ENCODE assay signal across 8 cellular contexts in the genomic region with DNA sequence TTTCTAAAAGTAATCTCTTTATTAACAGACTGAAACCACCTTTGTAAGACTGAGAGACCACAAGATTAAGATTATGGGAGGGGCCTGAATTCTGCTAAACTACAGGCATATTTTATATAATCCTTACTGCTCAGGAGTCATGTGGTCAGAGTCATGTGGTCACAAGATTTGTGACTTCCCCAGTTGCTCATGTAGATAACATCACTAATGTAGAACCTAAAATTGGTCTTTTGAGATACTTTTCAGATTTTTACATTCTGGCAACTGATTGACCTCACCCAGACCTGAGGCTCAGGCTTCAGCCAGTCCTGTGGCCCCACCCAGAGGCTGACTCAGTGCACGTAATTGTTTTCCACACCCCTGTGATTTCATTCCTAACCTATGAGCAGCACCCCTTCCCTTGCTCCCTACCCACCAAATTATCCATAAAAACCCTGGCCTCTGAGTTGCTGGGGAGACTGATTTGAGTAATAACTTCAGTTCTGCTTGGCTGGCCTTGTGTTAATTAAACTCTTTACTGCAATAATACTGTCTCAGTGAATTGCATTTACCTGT. TPM values are rescaled to one million over a fixed set of nuclear protein-coding genes. Genes with fewer than 3 reads are reported as not detected.
DNase-seq lines count a peak whose midpoint lies in the region; ATAC-seq and TF ChIP-seq lines count a peak whose summit lies in the region.

No MANE protein-coding gene starts in this region.

- peaks cover 0 to 11% (median 0%) of the 10 kb centered on the region in 9 donors for H3K4me1 ChIP-seq in heart right ventricle

- H3K4me1 Mint-ChIP-seq in activated CD4-positive, alpha-beta memory T cell treated with anti-CD3 and anti-CD28 coated beads for 36 hours (ENCODE audit: low read depth), result peaks cover 14% of the 10 kb centered on the region

- POLR2A ChIA-PET in activated CD4-positive, alpha-beta memory T cell treated with anti-CD3 and anti-CD28 coated beads for 36 hours (lab: Charles Lee), result interaction anchor here (0.6 kb wide), 1 partner anchor 133 kb away, joined by 3 read pairs; the partner anchor contains the start of gene LRRC8D

- ATAC-seq in GM21619 (IDR thresholded peaks at IDR 0.05; ENCODE audit: unreplicated experiment) (peak; percentile 57), heart right ventricle (peak in 3 of 8 donors; percentile 61 to 77 (median 61)), GM21825 (IDR thresholded peaks at IDR 0.05; ENCODE audit: unreplicated experiment) (no peak)
- peak; percentile 76 for ATAC-seq in stimulated activated naive CD8-positive, alpha-beta T cell treated with anti-CD3 and anti-CD28 coated beads, Interleukin-15, Interleukin-2, amounts not matched to agents 100 U/mL and 50 U/mL, for 24 hours

- DNase-seq in EL (peak; percentile 98), LHCN-M2 (ENCODE audit: low read depth) (peak; percentile 89), heart right ventricle (no peak), NCI-H146 (lab: John Stamatoyannopoulos, UW) (no peak)
- peak; percentile 61 for DNase-seq in activated CD4-positive, alpha-beta memory T cell treated with anti-CD3 and anti-CD28 coated beads for 36 hours
- peak; percentile 51 for DNase-seq in stimulated activated naive CD8-positive, alpha-beta T cell treated with anti-CD3 and anti-CD28 coated beads, Interleukin-15, Interleukin-2, amounts not matched to agents 100 U/mL and 50 U/mL, for 24 hours

- H3K9me3 Mint-ChIP-seq in activated CD4-positive, alpha-beta memory T cell treated with anti-CD3 and anti-CD28 coated beads for 36 hours, result no peaks in the 10 kb centered on the region

- WGBS in heart right ventricle, 2 donors, result 44 to 48% methylated on average over 1 of the region's 1 CpG

- H3K36me3 ChIP-seq in heart right ventricle, result no peaks in the 10 kb centered on the region

- H3K27me3 ChIP-seq in heart right ventricle, result no peaks in the 10 kb centered on the region

- TF ChIP-seq CTCF in heart right ventricle (IDR thresholded peaks at IDR 0.05), result peak in 7 of 9 donors; percentile 18 to 43 (median 26)

- H3K9me3 ChIP-seq in heart right ventricle, result no peaks in the 10 kb centered on the region

- H3K27me3 Mint-ChIP-seq in activated CD4-positive, alpha-beta memory T cell treated with anti-CD3 and anti-CD28 coated beads for 36 hours, result no peaks in the 10 kb centered on the region

- H3K4me3 ChIP-seq in heart right ventricle, result no peak overlapping the region

- CTCF ChIA-PET in activated CD4-positive, alpha-beta memory T cell treated with anti-CD3 and anti-CD28 coated beads for 36 hours (lab: Charles Lee), result no interaction called here

- no peak overlapping the region for H3K4me3 Mint-ChIP-seq in activated CD4-positive, alpha-beta memory T cell treated with anti-CD3 and anti-CD28 coated beads for 36 hours

- peaks cover under 1% of the 10 kb centered on the region for H3K36me3 Mint-ChIP-seq in activated CD4-positive, alpha-beta memory T cell treated with anti-CD3 and anti-CD28 coated beads for 36 hours

- H3K27ac ChIP-seq in heart right ventricle, result no peak overlapping the region

- intact Hi-C loops in activated CD4-positive, alpha-beta memory T cell treated with anti-CD3 and anti-CD28 coated beads for 36 hours (cut with micrococcal nuclease), result loop anchor here (1.0 to 5.0 kb wide), 5 partner anchors 34 to 173 kb away; partner anchors contain the start of gene LRRC8D
- intact Hi-C loops in heart right ventricle (cut with DNase I), result no loop called here

- no peak overlapping the region for H3K27ac Mint-ChIP-seq in activated CD4-positive, alpha-beta memory T cell treated with anti-CD3 and anti-CD28 coated beads for 36 hours

RNA-seq across cellular contexts. Expression of gene ZNF326, which starts 41.8 kb away (rescaled TPM):
- total RNA-seq in LHCN-M2 (2014; rRNA removed), result 6.3 and 6.6 TPM in 2 replicates
- 8.8 TPM for polyA plus RNA-seq in LHCN-M2 (2012)
- 10 to 100 TPM; 17.2 to 17.3 TPM for total RNA-seq in activated CD4-positive, alpha-beta memory T cell treated with anti-CD3 and anti-CD28 coated beads for 36 hours
- 10 to 100 TPM; 11.2 to 13.4 (median 11.6) TPM for total RNA-seq in heart right ventricle
- polyA plus RNA-seq in heart right ventricle, result 10 to 100 TPM in 1 of 2 donors, 1 to 10 TPM in 1; 7.6 to 14.3 TPM

Comparison
In these comparisons a context has a peak if more than half of its experiments do, and no peak if none do; other contexts are left out.
1. DNase-seq: peak in EL (single experiment), LHCN-M2 (single experiment), activated CD4-positive, alpha-beta memory T cell treated with anti-CD3 and anti-CD28 coated beads for 36 hours (single experiment) and stimulated activated naive CD8-positive, alpha-beta T cell treated with anti-CD3 and anti-CD28 coated beads, Interleukin-15, Interleukin-2, amounts not matched to agents 100 U/mL and 50 U/mL, for 24 hours (single experiment); none in heart right ventricle (0 of 2) and NCI-H146 (single experiment).